10 cellular contexts compared by ENCODE assay signal in genomic region chr12:913919-914718, GRCh38. TPM values are rescaled to one million over a fixed set of nuclear protein-coding genes. Genes with fewer than 3 reads are reported as not detected.
DNase-seq lines count a peak whose midpoint lies in the region; ATAC-seq and TF ChIP-seq lines count a peak whose summit lies in the region.
"Had no signal": no experiment of that assay in that cellular context is flagged by ENCODE, and none has a peak within 500 bp of the region (broad histone marks: within the 10 kb centered on the region; RNA-seq: fewer than 3 reads in every experiment).

No MANE protein-coding gene starts in this region.

- no peaks in the 10 kb centered on the region for H3K27me3 ChIP-seq in CD4-positive, alpha-beta T cell (ENCODE audit: control insufficient read depth, insufficient read depth, low read length)
- no peaks in the 10 kb centered on the region for H3K27me3 ChIP-seq in HUES48 (ENCODE audit: control insufficient read depth, insufficient read depth, low read length)
- H3K27me3 ChIP-seq: colonic mucosa had no signal

- intact Hi-C loops in CD4-positive, alpha-beta T cell (cut with DNase I, micrococcal nuclease) = no loop called here
- intact Hi-C loops in natural killer cell (cut with micrococcal nuclease) = no loop called here

- H3K36me3 ChIP-seq in HUES48 (ENCODE audit: control insufficient read depth, insufficient read depth, low read length) = peaks cover 90% of the 10 kb centered on the region

- no peak for TF ChIP-seq CTCF in CD4-positive, alpha-beta T cell (IDR thresholded peaks at IDR 0.05)
- no peak for TF ChIP-seq CTCF in natural killer cell (IDR thresholded peaks at IDR 0.05)

- H3K4me1 Mint-ChIP-seq in CD4-positive, alpha-beta T cell (ENCODE audit: low read depth) = peaks cover 23% of the 10 kb centered on the region
- peaks cover 21 to 31% of the 10 kb centered on the region in 2 donors for H3K4me1 Mint-ChIP-seq in natural killer cell

- H3K27me3 Mint-ChIP-seq in CD4-positive, alpha-beta T cell = no peaks in the 10 kb centered on the region
- H3K27me3 Mint-ChIP-seq in natural killer cell (ENCODE audit: low read depth in 2 of 2) = no peaks in the 10 kb centered on the region

- ATAC-seq in CD4-positive, alpha-beta T cell (ENCODE audit: poor library complexity) = no peak
- ATAC-seq in natural killer cell (no peak), HG02623 (IDR thresholded peaks at IDR 0.05; ENCODE audit: unreplicated experiment) (no peak), GM18511 (IDR thresholded peaks at IDR 0.05; ENCODE audit: unreplicated experiment) (no peak)

- no peak for DNase-seq in CD4-positive, alpha-beta T cell
- DNase-seq in astrocyte of the hippocampus (ENCODE audit: low read depth, low spot score) (peak; percentile 87), natural killer cell (no peak), NCI-H1694 treated with DMSO at 0.1 percent for 48 hours (lab: John Stamatoyannopoulos, UW) (no peak)
- DNase-seq in NK-92 treated with Interleukin-12 subunit alpha and Interleukin-12 subunit beta, amount 100 ng/mL, for 24 hours (lab: John Stamatoyannopoulos, UW) = no peak
- DNase-seq: colonic mucosa, NCI-H1105 treated with DMSO at 0.1 percent for 48 hours had no signal

- H3K9me3 ChIP-seq in CD4-positive, alpha-beta T cell (ENCODE audit: control insufficient read depth, low read length) = no peaks in the 10 kb centered on the region
- no peaks in the 10 kb centered on the region for H3K9me3 ChIP-seq in HUES48 (ENCODE audit: control insufficient read depth, insufficient read depth, low read length)
- H3K9me3 ChIP-seq: colonic mucosa had no signal

- CTCF ChIA-PET in CD4-positive, alpha-beta T cell (lab: Charles Lee) = interaction anchor here (0.7 kb wide), 1 partner anchor 27 kb away, joined by 3 read pairs; no protein-coding TSS in a partner anchor

- no peak overlapping the region for H3K4me3 ChIP-seq in HUES48 (ENCODE audit: low read depth, low read length)
- H3K4me3 ChIP-seq: colonic mucosa had no signal

- H3K27ac Mint-ChIP-seq in CD4-positive, alpha-beta T cell = peak overlapping the region; percentile 75
- H3K27ac Mint-ChIP-seq in natural killer cell = peak overlapping the region; percentile 79 to 82

- H3K27ac ChIP-seq in CD4-positive, alpha-beta T cell (ENCODE audit: low read depth, low read length) = no peak overlapping the region
- peak overlapping the region; percentile 14 for H3K27ac ChIP-seq in HUES48 (ENCODE audit: low read depth, low read length)
- H3K27ac ChIP-seq: colonic mucosa had no signal

- POLR2A ChIA-PET in CD4-positive, alpha-beta T cell (lab: Charles Lee) = no interaction called here

- no peak overlapping the region for H3K9ac ChIP-seq in HUES48 (ENCODE audit: low read depth, low read length)

- no peaks in the 10 kb centered on the region for H3K4me1 ChIP-seq in HUES48 (ENCODE audit: control insufficient read depth, insufficient read depth, low read length)
- H3K4me1 ChIP-seq: colonic mucosa had no signal

- H3K9me3 Mint-ChIP-seq in CD4-positive, alpha-beta T cell = no peaks in the 10 kb centered on the region
- H3K9me3 Mint-ChIP-seq in natural killer cell = no peaks in the 10 kb centered on the region

- H3K36me3 Mint-ChIP-seq in CD4-positive, alpha-beta T cell (ENCODE audit: low read depth) = peaks cover 90% of the 10 kb centered on the region
- no peaks in the 10 kb centered on the region for H3K36me3 Mint-ChIP-seq in natural killer cell

- no peak overlapping the region for H3K4me3 Mint-ChIP-seq in CD4-positive, alpha-beta T cell
- no peak overlapping the region for H3K4me3 Mint-ChIP-seq in natural killer cell

RNA-seq across cellular contexts. Expression of gene RAD52, which starts 35.4 kb away (rescaled TPM):
- total RNA-seq in CD4-positive, alpha-beta T cell = 1 to 10 TPM; 7.0 to 8.1 TPM
- total RNA-seq in natural killer cell = 10 to 100 TPM in 2 of 3 donors, 1 to 10 TPM in 1; 9.4 to 15.5 (median 13.7) TPM
